In genomic region chr1:229786974-229787610, GRCh38 we compare ENCODE assay signal across 26 cellular contexts.
A peak's percentile ranks its signal among the peaks of the same experiment; 100 is the strongest.
DNase-seq lines count a peak whose midpoint lies in the region; ATAC-seq and TF ChIP-seq lines count a peak whose summit lies in the region.
"Had no signal": no experiment of that assay in that cellular context is flagged by ENCODE, and none has a peak within 500 bp of the region (broad histone marks: within the 10 kb centered on the region; RNA-seq: fewer than 3 reads in every experiment).

No MANE protein-coding gene starts in this region.

- H3K9me3 Mint-ChIP-seq in naive thymus-derived CD8-positive, alpha-beta T cell: peaks cover 0 to 29% (median 11%) of the 10 kb centered on the region in 9 donors
- H3K9me3 Mint-ChIP-seq in osteocyte (ENCODE audit: unreplicated experiment): peaks cover 8% of the 10 kb centered on the region

- H3K4me3 ChIP-seq in astrocyte of the cerebellum (ENCODE audit: low read depth, low read length) (no peak overlapping the region), fibroblast of villous mesenchyme (ENCODE audit: low read depth, low read length) (no peak overlapping the region)
- H3K4me3 ChIP-seq: A549, GM12878, HAP-1 had no signal

- no peak for ATAC-seq in naive thymus-derived CD8-positive, alpha-beta T cell
- ATAC-seq: A549, GM12878, Panc1 had no signal

- H3K36me3 Mint-ChIP-seq in naive thymus-derived CD8-positive, alpha-beta T cell: peaks cover 0 to 10% (median 3%) of the 10 kb centered on the region in 3 donors
- no peaks in the 10 kb centered on the region for H3K36me3 Mint-ChIP-seq in osteocyte (ENCODE audit: unreplicated experiment)
- H3K36me3 Mint-ChIP-seq: CD4-positive, alpha-beta memory T cell had no signal

- peak; percentile 5 for DNase-seq in M059J (ENCODE audit: low read depth)
- DNase-seq in astrocyte of the cerebellum (ENCODE audit: low read depth): peak; percentile 6
- DNase-seq in fibroblast of villous mesenchyme (ENCODE audit: low read depth): peak; percentile 24
- no peak for DNase-seq in NK-92 (lab: John Stamatoyannopoulos, UW; ENCODE audit: unreplicated experiment)
- DNase-seq in naive thymus-derived CD8-positive, alpha-beta T cell: no peak
- no peak for DNase-seq in osteocyte (ENCODE audit: extremely low spot score, unreplicated experiment)
- DNase-seq in NCI-H1436 treated with DMSO at 0.1 percent for 48 hours (lab: John Stamatoyannopoulos, UW): no peak
- DNase-seq: AML-193; C1 segment of cervical spinal cord; CD4-positive, alpha-beta memory T cell; COR-L47; DMS53; GOT3; IMR-90; MV-4-11; NCI-H1105; NCI-H146; NCI-H1930; NCI-H2107; NCI-H524; NCI-H774; SHP77 treated with DMSO at 0.1 percent for 48 hours had no signal

- POLR2A ChIA-PET in naive thymus-derived CD8-positive, alpha-beta T cell (lab: Charles Lee): no interaction called here

- H3K4me3 Mint-ChIP-seq in naive thymus-derived CD8-positive, alpha-beta T cell: no peak overlapping the region
- no peak overlapping the region for H3K4me3 Mint-ChIP-seq in osteocyte (ENCODE audit: unreplicated experiment)
- H3K4me3 Mint-ChIP-seq: CD4-positive, alpha-beta memory T cell had no signal

- H3K27me3 Mint-ChIP-seq in naive thymus-derived CD8-positive, alpha-beta T cell: peaks cover 4 to 20% (median 9%) of the 10 kb centered on the region in 5 donors
- peaks cover 33% of the 10 kb centered on the region for H3K27me3 Mint-ChIP-seq in osteocyte (ENCODE audit: unreplicated experiment)

- TF ChIP-seq CTCF in astrocyte of the cerebellum (IDR thresholded peaks at IDR 0.05; ENCODE audit: low read depth, low read length, missing control alignments): no peak
- TF ChIP-seq CTCF in fibroblast of villous mesenchyme (IDR thresholded peaks at IDR 0.05; ENCODE audit: insufficient read depth, low read depth, low read length): no peak
- TF ChIP-seq CTCF in osteocyte (IDR thresholded peaks at IDR 0.05): no peak

- H3K27ac Mint-ChIP-seq in naive thymus-derived CD8-positive, alpha-beta T cell: no peak overlapping the region
- no peak overlapping the region for H3K27ac Mint-ChIP-seq in osteocyte (ENCODE audit: unreplicated experiment)
- H3K27ac Mint-ChIP-seq: CD4-positive, alpha-beta memory T cell had no signal

- peaks cover 0 to 6% (median 0%) of the 10 kb centered on the region in 4 donors for H3K4me1 Mint-ChIP-seq in naive thymus-derived CD8-positive, alpha-beta T cell
- H3K4me1 Mint-ChIP-seq in osteocyte (ENCODE audit: unreplicated experiment): no peaks in the 10 kb centered on the region
- H3K4me1 Mint-ChIP-seq: CD4-positive, alpha-beta memory T cell had no signal

- in situ Hi-C loops in astrocyte of the cerebellum (cut with HindIII; ENCODE audit: low sequenced_read_pairs): no loop called here

Comparison
In these comparisons a context has a peak if more than half of its experiments do, and no peak if none do; other contexts are left out.
1. DNase-seq: peak in M059J (single experiment), astrocyte of the cerebellum (single experiment) and fibroblast of villous mesenchyme (single experiment); none in NK-92 (single experiment), naive thymus-derived CD8-positive, alpha-beta T cell (0 of 10), osteocyte (single experiment) and NCI-H1436 treated with DMSO at 0.1 percent for 48 hours (single experiment).